In genomic region chr12:28939427-28939826, GRCh38 we compare ENCODE assay signal across 2 cellular contexts.
TF ChIP-seq lines count a peak whose summit lies in the region.

No MANE protein-coding gene starts in this region.

TF ChIP-seq in SK-N-SH treated with all-trans-retinoic acid at 6 μM for 48 hours, 23 proteins besides CTCF, POLR2A, EP300 and RAD21:
- no peak for TF ChIP-seq POU6F1 (CRISPR knock-in tag; IDR thresholded peaks at IDR 0.05; ENCODE audit: borderline replicate concordance, low read depth)
- TF ChIP-seq RARB (CRISPR knock-in tag; IDR thresholded peaks at IDR 0.05), result no peak
- TF ChIP-seq ZNF70 (CRISPR knock-in tag; IDR thresholded peaks at IDR 0.05), result no peak
- TF ChIP-seq SNAI2 (CRISPR knock-in tag; IDR thresholded peaks at IDR 0.05), result no peak
- no peak for TF ChIP-seq ZFP30 (CRISPR knock-in tag; IDR thresholded peaks at IDR 0.05)
- no peak for TF ChIP-seq TOX (CRISPR knock-in tag; IDR thresholded peaks at IDR 0.05; ENCODE audit: borderline replicate concordance)
- no peak for TF ChIP-seq PPARA (CRISPR knock-in tag; IDR thresholded peaks at IDR 0.05; ENCODE audit: borderline replicate concordance)

TF ChIP-seq in SK-N-SH, 30 proteins besides CTCF, POLR2A, EP300 and RAD21 (continued from another document):
- TF ChIP-seq FOSL2 (IDR thresholded peaks at IDR 0.05; ENCODE audit: borderline replicate concordance, low read depth) (no peak), USF1 (IDR thresholded peaks at IDR 0.05; ENCODE audit: borderline replicate concordance, low read depth) (no peak), ZBTB33 (IDR thresholded peaks at IDR 0.05; ENCODE audit: borderline replicate concordance, low read depth) (no peak), CHD2 (IDR thresholded peaks at IDR 0.05; ENCODE audit: low read length, partially characterized antibody) (no peak), REST (IDR thresholded peaks at IDR 0.05; ENCODE audit: low read depth, low read length) (no peak), SIN3A (IDR thresholded peaks at IDR 0.05; ENCODE audit: borderline replicate concordance, low read depth, low read length) (no peak), POLR2AphosphoS5 (IDR thresholded peaks at IDR 0.05; ENCODE audit: low read depth, low read length) (no peak)
